ENCODE assay signal across 1 cellular context in genomic region chr6:19804362-19805145, GRCh38.
TF ChIP-seq lines count a peak whose summit lies in the region.

No MANE protein-coding gene starts in this region.

TF ChIP-seq in K562, 482 proteins besides CTCF, POLR2A, EP300 and RAD21 (continued from another document and continues in another):
- TF ChIP-seq GMEB1 (CRISPR knock-in tag; IDR thresholded peaks at IDR 0.05) (peak; percentile 82), SMAD3 (CRISPR knock-in tag; conservative IDR thresholded peaks at IDR 0.05) (0 out of 2 replicates have a peak, but pooled peaks have one; percentile 42), RFX1 (IDR thresholded peaks at IDR 0.05) (peak; percentile 96), ZNF146 (CRISPR knock-in tag; IDR thresholded peaks at IDR 0.05; ENCODE audit: unreplicated experiment) (no peak), USF2 (CRISPR knock-in tag; IDR thresholded peaks at IDR 0.05) (no peak), ESRRA (IDR thresholded peaks at IDR 0.05; ENCODE audit: borderline replicate concordance, low read depth) (peak; percentile 69), PRDM10 (IDR thresholded peaks at IDR 0.05; ENCODE audit: partially characterized antibody) (peak; percentile 59), HMBOX1 (IDR thresholded peaks at IDR 0.05) (no peak), POLR2G (IDR thresholded peaks at IDR 0.05; ENCODE audit: low read depth, low read length) (peak; percentile 93), HDAC1 (IDR thresholded peaks at IDR 0.05) (peak; percentile 52 to 100; a peak in 3 of 4 replicates), MAFF (IDR thresholded peaks at IDR 0.05; ENCODE audit: low read length) (no peak), KLF16 (IDR thresholded peaks at IDR 0.05) (peak; percentile 88), ATF2 (CRISPR knock-in tag; IDR thresholded peaks at IDR 0.05) (peak; percentile 92), ZNF586 (CRISPR knock-in tag; conservative IDR thresholded peaks at IDR 0.05) (no peak), FOXP4 (CRISPR knock-in tag; IDR thresholded peaks at IDR 0.05; ENCODE audit: borderline replicate concordance) (peak; percentile 78; the same call in 1 of the 2 replicates)
- TF ChIP-seq, protein P1, sequence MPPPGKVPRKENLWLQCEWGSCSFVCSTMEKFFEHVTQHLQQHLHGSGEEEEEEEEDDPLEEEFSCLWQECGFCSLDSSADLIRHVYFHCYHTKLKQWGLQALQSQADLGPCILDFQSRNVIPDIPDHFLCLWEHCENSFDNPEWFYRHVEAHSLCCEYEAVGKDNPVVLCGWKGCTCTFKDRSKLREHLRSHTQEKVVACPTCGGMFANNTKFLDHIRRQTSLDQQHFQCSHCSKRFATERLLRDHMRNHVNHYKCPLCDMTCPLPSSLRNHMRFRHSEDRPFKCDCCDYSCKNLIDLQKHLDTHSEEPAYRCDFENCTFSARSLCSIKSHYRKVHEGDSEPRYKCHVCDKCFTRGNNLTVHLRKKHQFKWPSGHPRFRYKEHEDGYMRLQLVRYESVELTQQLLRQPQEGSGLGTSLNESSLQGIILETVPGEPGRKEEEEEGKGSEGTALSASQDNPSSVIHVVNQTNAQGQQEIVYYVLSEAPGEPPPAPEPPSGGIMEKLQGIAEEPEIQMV (tag; conservative IDR thresholded peaks at IDR 0.05; ENCODE audit: low read depth), result no peak
- TF ChIP-seq, protein P2, sequence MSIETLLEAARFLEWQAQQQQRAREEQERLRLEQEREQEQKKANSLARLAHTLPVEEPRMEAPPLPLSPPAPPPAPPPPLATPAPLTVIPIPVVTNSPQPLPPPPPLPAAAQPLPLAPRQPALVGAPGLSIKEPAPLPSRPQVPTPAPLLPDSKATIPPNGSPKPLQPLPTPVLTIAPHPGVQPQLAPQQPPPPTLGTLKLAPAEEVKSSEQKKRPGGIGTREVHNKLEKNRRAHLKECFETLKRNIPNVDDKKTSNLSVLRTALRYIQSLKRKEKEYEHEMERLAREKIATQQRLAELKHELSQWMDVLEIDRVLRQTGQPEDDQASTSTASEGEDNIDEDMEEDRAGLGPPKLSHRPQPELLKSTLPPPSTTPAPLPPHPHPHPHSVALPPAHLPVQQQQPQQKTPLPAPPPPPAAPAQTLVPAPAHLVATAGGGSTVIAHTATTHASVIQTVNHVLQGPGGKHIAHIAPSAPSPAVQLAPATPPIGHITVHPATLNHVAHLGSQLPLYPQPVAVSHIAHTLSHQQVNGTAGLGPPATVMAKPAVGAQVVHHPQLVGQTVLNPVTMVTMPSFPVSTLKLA (conservative IDR thresholded peaks at IDR 0.05), result peak; percentile 60 to 88
- TF ChIP-seq, protein P3, sequence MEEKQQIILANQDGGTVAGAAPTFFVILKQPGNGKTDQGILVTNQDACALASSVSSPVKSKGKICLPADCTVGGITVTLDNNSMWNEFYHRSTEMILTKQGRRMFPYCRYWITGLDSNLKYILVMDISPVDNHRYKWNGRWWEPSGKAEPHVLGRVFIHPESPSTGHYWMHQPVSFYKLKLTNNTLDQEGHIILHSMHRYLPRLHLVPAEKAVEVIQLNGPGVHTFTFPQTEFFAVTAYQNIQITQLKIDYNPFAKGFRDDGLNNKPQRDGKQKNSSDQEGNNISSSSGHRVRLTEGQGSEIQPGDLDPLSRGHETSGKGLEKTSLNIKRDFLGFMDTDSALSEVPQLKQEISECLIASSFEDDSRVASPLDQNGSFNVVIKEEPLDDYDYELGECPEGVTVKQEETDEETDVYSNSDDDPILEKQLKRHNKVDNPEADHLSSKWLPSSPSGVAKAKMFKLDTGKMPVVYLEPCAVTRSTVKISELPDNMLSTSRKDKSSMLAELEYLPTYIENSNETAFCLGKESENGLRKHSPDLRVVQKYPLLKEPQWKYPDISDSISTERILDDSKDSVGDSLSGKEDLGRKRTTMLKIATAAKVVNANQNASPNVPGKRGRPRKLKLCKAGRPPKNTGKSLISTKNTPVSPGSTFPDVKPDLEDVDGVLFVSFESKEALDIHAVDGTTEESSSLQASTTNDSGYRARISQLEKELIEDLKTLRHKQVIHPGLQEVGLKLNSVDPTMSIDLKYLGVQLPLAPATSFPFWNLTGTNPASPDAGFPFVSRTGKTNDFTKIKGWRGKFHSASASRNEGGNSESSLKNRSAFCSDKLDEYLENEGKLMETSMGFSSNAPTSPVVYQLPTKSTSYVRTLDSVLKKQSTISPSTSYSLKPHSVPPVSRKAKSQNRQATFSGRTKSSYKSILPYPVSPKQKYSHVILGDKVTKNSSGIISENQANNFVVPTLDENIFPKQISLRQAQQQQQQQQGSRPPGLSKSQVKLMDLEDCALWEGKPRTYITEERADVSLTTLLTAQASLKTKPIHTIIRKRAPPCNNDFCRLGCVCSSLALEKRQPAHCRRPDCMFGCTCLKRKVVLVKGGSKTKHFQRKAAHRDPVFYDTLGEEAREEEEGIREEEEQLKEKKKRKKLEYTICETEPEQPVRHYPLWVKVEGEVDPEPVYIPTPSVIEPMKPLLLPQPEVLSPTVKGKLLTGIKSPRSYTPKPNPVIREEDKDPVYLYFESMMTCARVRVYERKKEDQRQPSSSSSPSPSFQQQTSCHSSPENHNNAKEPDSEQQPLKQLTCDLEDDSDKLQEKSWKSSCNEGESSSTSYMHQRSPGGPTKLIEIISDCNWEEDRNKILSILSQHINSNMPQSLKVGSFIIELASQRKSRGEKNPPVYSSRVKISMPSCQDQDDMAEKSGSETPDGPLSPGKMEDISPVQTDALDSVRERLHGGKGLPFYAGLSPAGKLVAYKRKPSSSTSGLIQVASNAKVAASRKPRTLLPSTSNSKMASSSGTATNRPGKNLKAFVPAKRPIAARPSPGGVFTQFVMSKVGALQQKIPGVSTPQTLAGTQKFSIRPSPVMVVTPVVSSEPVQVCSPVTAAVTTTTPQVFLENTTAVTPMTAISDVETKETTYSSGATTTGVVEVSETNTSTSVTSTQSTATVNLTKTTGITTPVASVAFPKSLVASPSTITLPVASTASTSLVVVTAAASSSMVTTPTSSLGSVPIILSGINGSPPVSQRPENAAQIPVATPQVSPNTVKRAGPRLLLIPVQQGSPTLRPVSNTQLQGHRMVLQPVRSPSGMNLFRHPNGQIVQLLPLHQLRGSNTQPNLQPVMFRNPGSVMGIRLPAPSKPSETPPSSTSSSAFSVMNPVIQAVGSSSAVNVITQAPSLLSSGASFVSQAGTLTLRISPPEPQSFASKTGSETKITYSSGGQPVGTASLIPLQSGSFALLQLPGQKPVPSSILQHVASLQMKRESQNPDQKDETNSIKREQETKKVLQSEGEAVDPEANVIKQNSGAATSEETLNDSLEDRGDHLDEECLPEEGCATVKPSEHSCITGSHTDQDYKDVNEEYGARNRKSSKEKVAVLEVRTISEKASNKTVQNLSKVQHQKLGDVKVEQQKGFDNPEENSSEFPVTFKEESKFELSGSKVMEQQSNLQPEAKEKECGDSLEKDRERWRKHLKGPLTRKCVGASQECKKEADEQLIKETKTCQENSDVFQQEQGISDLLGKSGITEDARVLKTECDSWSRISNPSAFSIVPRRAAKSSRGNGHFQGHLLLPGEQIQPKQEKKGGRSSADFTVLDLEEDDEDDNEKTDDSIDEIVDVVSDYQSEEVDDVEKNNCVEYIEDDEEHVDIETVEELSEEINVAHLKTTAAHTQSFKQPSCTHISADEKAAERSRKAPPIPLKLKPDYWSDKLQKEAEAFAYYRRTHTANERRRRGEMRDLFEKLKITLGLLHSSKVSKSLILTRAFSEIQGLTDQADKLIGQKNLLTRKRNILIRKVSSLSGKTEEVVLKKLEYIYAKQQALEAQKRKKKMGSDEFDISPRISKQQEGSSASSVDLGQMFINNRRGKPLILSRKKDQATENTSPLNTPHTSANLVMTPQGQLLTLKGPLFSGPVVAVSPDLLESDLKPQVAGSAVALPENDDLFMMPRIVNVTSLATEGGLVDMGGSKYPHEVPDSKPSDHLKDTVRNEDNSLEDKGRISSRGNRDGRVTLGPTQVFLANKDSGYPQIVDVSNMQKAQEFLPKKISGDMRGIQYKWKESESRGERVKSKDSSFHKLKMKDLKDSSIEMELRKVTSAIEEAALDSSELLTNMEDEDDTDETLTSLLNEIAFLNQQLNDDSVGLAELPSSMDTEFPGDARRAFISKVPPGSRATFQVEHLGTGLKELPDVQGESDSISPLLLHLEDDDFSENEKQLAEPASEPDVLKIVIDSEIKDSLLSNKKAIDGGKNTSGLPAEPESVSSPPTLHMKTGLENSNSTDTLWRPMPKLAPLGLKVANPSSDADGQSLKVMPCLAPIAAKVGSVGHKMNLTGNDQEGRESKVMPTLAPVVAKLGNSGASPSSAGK (IDR thresholded peaks at IDR 0.05), result 0 out of 2 replicates have a peak, but pooled peaks have one; percentile 28
